ENCODE assay signal across 22 cellular contexts in the genomic region with DNA sequence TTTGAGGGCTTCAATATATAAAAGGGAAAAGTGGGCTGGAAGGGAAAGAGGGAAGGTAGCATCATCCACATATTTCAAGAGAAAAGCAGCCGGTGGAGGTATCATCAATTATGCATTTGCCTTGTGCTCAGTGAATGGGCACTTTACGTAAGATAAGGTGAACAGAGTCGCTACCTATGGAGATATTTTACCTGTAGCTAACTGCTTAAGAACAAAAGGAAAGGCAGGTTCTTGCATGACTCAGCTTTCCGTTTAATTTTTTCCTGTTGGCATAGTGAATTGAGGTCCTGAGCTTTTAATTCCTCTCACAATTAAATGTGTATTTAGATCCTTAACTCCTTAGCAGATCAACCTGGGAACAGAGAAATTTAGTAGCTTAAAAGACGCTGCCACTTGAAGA. TPM values are rescaled to one million over a fixed set of nuclear protein-coding genes. Genes with fewer than 3 reads are reported as not detected.
DNase-seq lines count a peak whose midpoint lies in the region; ATAC-seq, FAIRE-seq and TF ChIP-seq lines count a peak whose summit lies in the region.
"Had no signal": no experiment of that assay in that cellular context is flagged by ENCODE, and none has a peak within 500 bp of the region (broad histone marks: within the 10 kb centered on the region; RNA-seq: fewer than 3 reads in every experiment).

No MANE protein-coding gene starts in this region.

- intact Hi-C loops in HepG2 (cut with micrococcal nuclease; ENCODE audit: unreplicated experiment): no loop called here
- intact Hi-C loops in right lobe of liver (cut with DNase I): no loop called here

- H3K36me3 ChIP-seq in HepG2 (replicated peaks in 1 of 2; ENCODE audit: control insufficient read depth in 1 of 2, insufficient read depth in 2 of 2, low read length in 2 of 2) (no peaks in the 10 kb centered on the region), right lobe of liver (no peaks in the 10 kb centered on the region), bronchial epithelial cell (ENCODE audit: control insufficient read depth, insufficient read depth, low read length) (no peaks in the 10 kb centered on the region), iPS-20b (ENCODE audit: insufficient read depth, low read depth, low read length) (no peaks in the 10 kb centered on the region)
- H3K36me3 ChIP-seq: BLaER1 treated with 17β-estradiol and CSF1 and Interleukin-3, amounts not matched to agents 10 nM and 100 nM had no signal

- no peaks in the 10 kb centered on the region for H3K9me3 ChIP-seq in HepG2 (ENCODE audit: low read length)
- H3K9me3 ChIP-seq in right lobe of liver: no peaks in the 10 kb centered on the region
- no peaks in the 10 kb centered on the region for H3K9me3 ChIP-seq in iPS-20b (ENCODE audit: insufficient read depth, low read depth, low read length)

- H3K9ac ChIP-seq in HepG2 (ENCODE audit: insufficient read depth, low read depth, low read length): no peak overlapping the region
- H3K9ac ChIP-seq in iPS-20b (ENCODE audit: low read depth, low read length): 0 out of 2 replicates have a peak overlapping the region, but pooled peaks have one; percentile 15
- H3K9ac ChIP-seq: BLaER1 treated with 17β-estradiol and CSF1 and Interleukin-3, amounts not matched to agents 10 nM and 100 nM had no signal

- POLR2A ChIA-PET in HepG2 (lab: Yijun Ruan, JAX): no interaction called here

- H4K20me1 ChIP-seq in HepG2 (ENCODE audit: insufficient read depth, low read length): no peaks in the 10 kb centered on the region
- H4K20me1 ChIP-seq: BLaER1 treated with 17β-estradiol and CSF1 and Interleukin-3, amounts not matched to agents 10 nM and 100 nM had no signal

- H3K4me1 ChIP-seq in HepG2 (ENCODE audit: insufficient read depth, low read length) (no peaks in the 10 kb centered on the region), right lobe of liver (no peaks in the 10 kb centered on the region), iPS-20b (ENCODE audit: insufficient read depth, low read length) (no peaks in the 10 kb centered on the region)
- H3K4me1 ChIP-seq: BLaER1 treated with 17β-estradiol and CSF1 and Interleukin-3, amounts not matched to agents 10 nM and 100 nM had no signal

- DNase-seq in HepG2 (ENCODE audit: low spot score) (no peak), right lobe of liver (no peak), bronchial epithelial cell (ENCODE audit: low read depth) (peak; percentile 81), cerebellum (ENCODE audit: low spot score) (no peak), amygdala (lab: John Stamatoyannopoulos, UW) (no peak), NCI-H2227 (lab: John Stamatoyannopoulos, UW; ENCODE audit: unreplicated experiment) (no peak)
- DNase-seq: 8988T; CD8-positive, alpha-beta T cell; DMS153; KBM-7; MM.1S; NCI-H1048; NCI-H1436; NCI-H2029; NCI-H2171; NCI-H524 treated with DMSO at 0.1 percent for 48 hours; OCI-M1; SHP77 had no signal

- H3K4me3 ChIP-seq in HepG2 (replicated peaks in 1 of 3; ENCODE audit: insufficient read depth in 1 of 3, low read depth in 2 of 3, low read length in 3 of 3): no peak overlapping the region
- H3K4me3 ChIP-seq in right lobe of liver: no peak overlapping the region
- H3K4me3 ChIP-seq in bronchial epithelial cell (ENCODE audit: low read depth, low read length): no peak overlapping the region
- no peak overlapping the region for H3K4me3 ChIP-seq in iPS-20b (ENCODE audit: low read length)
- H3K4me3 ChIP-seq: BLaER1 treated with 17β-estradiol and CSF1 and Interleukin-3, amounts not matched to agents 10 nM and 100 nM had no signal

- H3K79me2 ChIP-seq in HepG2 (ENCODE audit: insufficient read depth, low read length): no peaks in the 10 kb centered on the region

- TF ChIP-seq RAD21 in HepG2 (CRISPR knock-in tag; IDR thresholded peaks at IDR 0.05): no peak

- TF ChIP-seq POLR2A in HepG2 (IDR thresholded peaks at IDR 0.05; ENCODE audit: insufficient read depth in 1 of 2, low read depth in 2 of 2, low read length in 2 of 2) (no peak), right lobe of liver (IDR thresholded peaks at IDR 0.05) (no peak)

- no TSS peak for BruUV-seq in HepG2 (replicated peaks; lab: Mats Ljungman, UMichigan)

- H3K27ac ChIP-seq in HepG2 (ENCODE audit: extremely low read length, insufficient read depth, low read length) (no peak overlapping the region), right lobe of liver (no peak overlapping the region), iPS-20b (ENCODE audit: low read length) (no peak overlapping the region)
- H3K27ac ChIP-seq: BLaER1 treated with 17β-estradiol and CSF1 and Interleukin-3, amounts not matched to agents 10 nM and 100 nM had no signal

- in situ Hi-C loops in HepG2 (cut with HindIII; ENCODE audit: extremely low pct_ligation_motif_present, low pct_unique_long_range_greater_than_20kb): no loop called here

- TF ChIP-seq CTCF in HepG2 (CRISPR knock-in tag; IDR thresholded peaks at IDR 0.05) (no peak), right lobe of liver (IDR thresholded peaks at IDR 0.05) (no peak), bronchial epithelial cell (IDR thresholded peaks at IDR 0.05; ENCODE audit: insufficient read depth, low read length, severe bottlenecking) (no peak)

- TF ChIP-seq EP300 in HepG2 (IDR thresholded peaks at IDR 0.05; ENCODE audit: low read depth in 2 of 2, low read length in 2 of 2): no peak
- TF ChIP-seq EP300 in HepG2 (CRISPR knock-in tag; IDR thresholded peaks at IDR 0.05; ENCODE audit: borderline replicate concordance): no peak

- no peaks in the 10 kb centered on the region for H3K27me3 ChIP-seq in HepG2 (ENCODE audit: control insufficient read depth in 1 of 2, insufficient read depth in 2 of 2, low read length in 2 of 2)
- H3K27me3 ChIP-seq in right lobe of liver: no peaks in the 10 kb centered on the region
- no peaks in the 10 kb centered on the region for H3K27me3 ChIP-seq in bronchial epithelial cell (ENCODE audit: control insufficient read depth, insufficient read depth, low read length)
- H3K27me3 ChIP-seq in iPS-20b (ENCODE audit: insufficient read depth, low read length): no peaks in the 10 kb centered on the region
- H3K27me3 ChIP-seq: BLaER1 treated with 17β-estradiol and CSF1 and Interleukin-3, amounts not matched to agents 10 nM and 100 nM had no signal

- no peak overlapping the region for H2AFZ ChIP-seq in HepG2 (ENCODE audit: low read length)

- FAIRE-seq in HepG2 (lab: Jason Lieb, UNC): no peak
- no peak for FAIRE-seq in bronchial epithelial cell (lab: Jason Lieb, UNC)
- FAIRE-seq: GM12891, H54 had no signal

- no peak overlapping the region for H3K4me2 ChIP-seq in HepG2 (ENCODE audit: low read depth, low read length)
- H3K4me2 ChIP-seq: BLaER1 treated with 17β-estradiol and CSF1 and Interleukin-3, amounts not matched to agents 10 nM and 100 nM had no signal

- no peak for ATAC-seq in HepG2
- ATAC-seq in right lobe of liver: no peak
- ATAC-seq: CD8-positive, alpha-beta T cell had no signal

- WGBS in HepG2 (ENCODE audit: low lambda C conversion rate): 17% methylated on average over 5 of the region's 5 CpGs
- 72% methylated on average over 5 of the region's 5 CpGs for WGBS in right lobe of liver (ENCODE audit: insufficient coverage, low coverage, low lambda C conversion rate, missing lambda C conversion rate)

- CTCF ChIA-PET in HepG2 (lab: Yijun Ruan, JAX; ENCODE audit: low intra/inter-chr PET ratio, low total read pairs): no interaction called here

TF ChIP-seq in HepG2, 621 proteins besides CTCF, POLR2A, EP300 and RAD21:
- TF ChIP-seq GPN1 (CRISPR knock-in tag; IDR thresholded peaks at IDR 0.05; ENCODE audit: borderline replicate concordance) (no peak), NFE2L2 (IDR thresholded peaks at IDR 0.05; ENCODE audit: low read length) (0 out of 2 replicates have a peak, but pooled peaks have one; percentile 22), ZNF780A (CRISPR knock-in tag; IDR thresholded peaks at IDR 0.05) (no peak), ARNTL (CRISPR knock-in tag; IDR thresholded peaks at IDR 0.05) (no peak)
TF ChIP-seq in HepG2: peak in this region for 1.

RNA-seq across cellular contexts. Expression of a gene that starts 25.5 kb away (rescaled TPM):
- total RNA-seq in HepG2 (2016; rRNA removed; fragmentation: Illumina TruSeq; extraction: Trizol) (not detected in 2 replicates), right lobe of liver (under 1 TPM; 0.04 to 0.20 (median 0.15) TPM), bronchial epithelial cell (1.6 and 2.0 TPM in 2 replicates), cerebellum (36.4 TPM)
- total RNA-seq in HepG2 (2016; cell fraction: cytosol; rRNA removed; fragmentation: Illumina TruSeq; extraction: Trizol; ENCODE audit: low read depth): not detected in 2 replicates
- 0.09 TPM in 1 of 2 replicates, not detected in the other for total RNA-seq in HepG2 (2016; cell fraction: insoluble cytoplasmic fraction; rRNA removed; fragmentation: Illumina TruSeq; extraction: Trizol)
- not detected in 2 replicates for total RNA-seq in HepG2 (2016; cell fraction: membrane; rRNA removed; fragmentation: Illumina TruSeq; extraction: Trizol)
- not detected in 2 replicates for total RNA-seq in HepG2 (2016; cell fraction: nucleus; rRNA removed; fragmentation: Illumina TruSeq; extraction: Trizol)
- 0.01 and 0.03 TPM in 2 replicates for polyA plus RNA-seq in HepG2 (2011; rRNA removed)
- 0.01 TPM in 1 of 2 replicates, not detected in the other for polyA plus RNA-seq in HepG2 (2011; cell fraction: cytosol; rRNA removed)
- polyA plus RNA-seq in HepG2 (2011; cell fraction: nucleus; rRNA removed): 0.02 TPM in 1 of 2 replicates, not detected in the other
- not detected in 2 replicates for polyA plus RNA-seq in HepG2 (2012)
- polyA plus RNA-seq in HepG2 (2016; cell fraction: cytosol; fragmentation: Illumina TruSeq; extraction: Trizol; ENCODE audit: low read depth): not detected in 2 replicates
- not detected in 2 replicates for polyA plus RNA-seq in HepG2 (2016; cell fraction: insoluble cytoplasmic fraction; fragmentation: Illumina TruSeq; extraction: Trizol; ENCODE audit: low read depth)
- polyA plus RNA-seq in HepG2 (2016; cell fraction: membrane; fragmentation: Illumina TruSeq; extraction: Trizol; ENCODE audit: low read depth): not detected in 2 replicates
- 0.11 TPM in 1 of 2 replicates, not detected in the other for polyA plus RNA-seq in HepG2 (2016; cell fraction: nucleus; fragmentation: Illumina TruSeq; extraction: Trizol; ENCODE audit: insufficient read depth, low read depth)
- 0.40 TPM in 1 of 2 replicates, not detected in the other for polyA minus RNA-seq in HepG2 (2011; rRNA and poly(A)+ RNA removed; ENCODE audit: low replicate concordance)
- not detected in 2 replicates for polyA minus RNA-seq in HepG2 (2011; cell fraction: cytosol; rRNA and poly(A)+ RNA removed)
- polyA minus RNA-seq in HepG2 (2011; cell fraction: nucleus; rRNA and poly(A)+ RNA removed): not detected in 2 replicates
- total RNA-seq: CD8-positive, alpha-beta T cell had no signal

Comparison
In these comparisons a context has a peak if more than half of its experiments do, and no peak if none do; other contexts are left out.
1. RNA of a gene that starts 25.5 kb away (total RNA-seq): 36.4 TPM in cerebellum (single experiment); 1.6 to 2.0 TPM in bronchial epithelial cell, 0.04 to 0.20 TPM in right lobe of liver and 0.09 TPM in HepG2; every median in the first group is over 10 times any median in the second.